26 cellular contexts compared by ENCODE assay signal in the genomic region with DNA sequence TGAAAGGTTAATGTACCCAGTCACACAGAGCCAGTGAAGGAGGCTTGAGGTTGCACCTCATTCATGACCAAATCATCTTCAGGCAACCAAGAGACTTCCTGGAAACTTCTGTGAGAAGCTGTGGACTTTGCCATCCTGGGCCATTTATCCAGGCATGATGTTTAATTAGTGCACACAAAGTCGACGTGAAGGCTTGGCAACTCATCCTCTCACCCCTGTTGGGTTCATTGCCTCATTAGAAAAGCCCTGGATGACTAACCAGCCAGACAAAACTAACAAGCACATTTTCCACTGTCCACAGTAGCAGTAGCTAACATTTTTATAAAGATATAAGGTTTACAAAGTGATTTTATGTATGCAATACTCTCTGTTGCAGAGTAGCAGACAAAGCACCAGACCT.
DNase-seq lines count a peak whose midpoint lies in the region; ATAC-seq, FAIRE-seq and TF ChIP-seq lines count a peak whose summit lies in the region.
"Had no signal": no experiment of that assay in that cellular context is flagged by ENCODE, and none has a peak within 500 bp of the region (broad histone marks: within the 10 kb centered on the region; RNA-seq: fewer than 3 reads in every experiment).

No MANE protein-coding gene starts in this region.

- H3K9ac ChIP-seq in astrocyte (ENCODE audit: low read length): no peak overlapping the region

- TF ChIP-seq CTCF in astrocyte (IDR thresholded peaks at IDR 0.05; ENCODE audit: insufficient read depth, low read depth, low read length) (no peak), foreskin keratinocyte (conservative IDR thresholded peaks at IDR 0.05) (no peak), Calu3 (IDR thresholded peaks at IDR 0.05; ENCODE audit: unreplicated experiment) (no peak)

- H3K9me3 ChIP-seq in astrocyte (ENCODE audit: insufficient read depth, low read depth, low read length): no peaks in the 10 kb centered on the region
- H3K9me3 ChIP-seq: HAP-1, neutrophil, tibial nerve had no signal

- BruUV-seq in Calu3 (replicated peaks; lab: Mats Ljungman, UMichigan): no TSS peak

- peaks cover 6% of the 10 kb centered on the region for H3K9me3 Mint-ChIP-seq in astrocyte (ENCODE audit: unreplicated experiment)
- peaks cover 7% of the 10 kb centered on the region for H3K9me3 Mint-ChIP-seq in Calu3 (ENCODE audit: low read depth, unreplicated experiment)
- peaks cover 6% of the 10 kb centered on the region for H3K9me3 Mint-ChIP-seq in activated CD4-positive, alpha-beta memory T cell treated with anti-CD3 and anti-CD28 coated beads for 36 hours

- H3K4me3 ChIP-seq in astrocyte (ENCODE audit: insufficient read depth, low read depth, low read length): no peak overlapping the region
- H3K4me3 ChIP-seq: HAP-1, tibial nerve had no signal

- no peaks in the 10 kb centered on the region for H4K20me1 ChIP-seq in astrocyte (ENCODE audit: insufficient read depth, low read length)

- no peaks in the 10 kb centered on the region for H3K36me3 ChIP-seq in astrocyte (ENCODE audit: insufficient read depth, low read length)
- H3K36me3 ChIP-seq: HAP-1, neutrophil, tibial nerve had no signal

- H2AFZ ChIP-seq in astrocyte (ENCODE audit: low read depth, low read length): no peak overlapping the region

- ATAC-seq in foreskin keratinocyte (no peak), GM21390 (IDR thresholded peaks at IDR 0.05; ENCODE audit: unreplicated experiment) (no peak)
- ATAC-seq: activated naive CD4-positive, alpha-beta T cell treated with anti-CD3 and anti-CD28 coated beads, Interleukin-2, amount 50 U/mL, for 72 hours; activated T-helper 17 cell treated with anti-CD3 and anti-CD28 coated beads, Interleukin-2, amount 50 U/mL, for 72 hours; left ventricle myocardium superior; stimulated activated naive CD8-positive, alpha-beta T cell treated with anti-CD3 and anti-CD28 coated beads, Interleukin-15, amount 100 ng/mL, for 72 hours had no signal

- peaks cover 33% of the 10 kb centered on the region for H3K4me1 Mint-ChIP-seq in astrocyte (ENCODE audit: low read depth, unreplicated experiment)
- peaks cover 16% of the 10 kb centered on the region for H3K4me1 Mint-ChIP-seq in Calu3 (ENCODE audit: low read depth, unreplicated experiment)
- no peaks in the 10 kb centered on the region for H3K4me1 Mint-ChIP-seq in activated CD4-positive, alpha-beta memory T cell treated with anti-CD3 and anti-CD28 coated beads for 36 hours (ENCODE audit: low read depth)
- H3K4me1 Mint-ChIP-seq: activated T-helper 17 cell treated with anti-CD3 and anti-CD28 coated beads, Interleukin-2, amount 50 U/mL, for 72 hours; stimulated activated naive CD8-positive, alpha-beta T cell treated with anti-CD3 and anti-CD28 coated beads, Interleukin-15, amount 100 ng/mL, for 72 hours had no signal

- H3K27ac Mint-ChIP-seq in astrocyte (ENCODE audit: unreplicated experiment) (no peak overlapping the region), Calu3 (ENCODE audit: unreplicated experiment) (no peak overlapping the region)
- no peak overlapping the region for H3K27ac Mint-ChIP-seq in activated CD4-positive, alpha-beta memory T cell treated with anti-CD3 and anti-CD28 coated beads for 36 hours
- H3K27ac Mint-ChIP-seq: activated naive CD4-positive, alpha-beta T cell treated with anti-CD3 and anti-CD28 coated beads, Interleukin-2, amount 50 U/mL, for 72 hours; activated T-helper 17 cell treated with anti-CD3 and anti-CD28 coated beads, Interleukin-2, amount 50 U/mL, for 72 hours; stimulated activated naive CD8-positive, alpha-beta T cell treated with anti-CD3 and anti-CD28 coated beads, Interleukin-15, amount 100 ng/mL, for 72 hours; T-helper 2 cell treated with Interferon-gamma antibody and Interleukin-4, amounts not matched to agents 5 μg/mL and 100 μg/mL, for 36 hours had no signal

- POLR2A ChIA-PET in activated CD4-positive, alpha-beta memory T cell treated with anti-CD3 and anti-CD28 coated beads for 36 hours (lab: Charles Lee): no interaction called here

- DNase-seq in Caki2 (ENCODE audit: low read depth) (peak; percentile 18), astrocyte (ENCODE audit: low read depth) (peak; percentile 45), iris pigment epithelial cell (ENCODE audit: low read depth) (peak; percentile 58), renal cortical epithelial cell (ENCODE audit: low read depth) (peak; percentile 95), foreskin keratinocyte (no peak), Calu3 (no peak)
- no peak for DNase-seq in activated CD4-positive, alpha-beta memory T cell treated with anti-CD3 and anti-CD28 coated beads for 36 hours
- DNase-seq: ACHN; activated CD8-positive, alpha-beta memory T cell treated with anti-CD3 and anti-CD28 coated beads, Interleukin-2, amount 50 U/mL, for 4 hours; glutamatergic neuron; left ventricle myocardium superior; NCI-H146; NCI-H2171 treated with DMSO at 0.1 percent for 48 hours; NCI-H526; stimulated activated CD4-positive, alpha-beta T cell treated with anti-CD3 and anti-CD28 coated beads, Interleukin-12 subunit alpha, Interleukin-12 subunit beta, amount 100 ng/mL, for 4 hours; stimulated activated naive CD8-positive, alpha-beta T cell treated with anti-CD3 and anti-CD28 coated beads, Interleukin-15, amount 100 ng/mL, for 72 hours had no signal

- H3K4me3 Mint-ChIP-seq in astrocyte (ENCODE audit: unreplicated experiment) (no peak overlapping the region), Calu3 (ENCODE audit: low read depth, unreplicated experiment) (no peak overlapping the region)
- no peak overlapping the region for H3K4me3 Mint-ChIP-seq in activated CD4-positive, alpha-beta memory T cell treated with anti-CD3 and anti-CD28 coated beads for 36 hours
- H3K4me3 Mint-ChIP-seq: activated T-helper 17 cell treated with anti-CD3 and anti-CD28 coated beads, Interleukin-2, amount 50 U/mL, for 72 hours; stimulated activated naive CD8-positive, alpha-beta T cell treated with anti-CD3 and anti-CD28 coated beads, Interleukin-15, amount 100 ng/mL, for 72 hours; T-helper 2 cell treated with Interferon-gamma antibody and Interleukin-4, amounts not matched to agents 5 μg/mL and 100 μg/mL, for 36 hours had no signal

- CTCF ChIA-PET in Calu3 (lab: Charles Lee): no interaction called here
- CTCF ChIA-PET in activated CD4-positive, alpha-beta memory T cell treated with anti-CD3 and anti-CD28 coated beads for 36 hours (lab: Charles Lee): no interaction called here

- no peaks in the 10 kb centered on the region for H3K79me2 ChIP-seq in astrocyte (ENCODE audit: insufficient read depth, low read length)

- intact Hi-C loops in Calu3 (cut with micrococcal nuclease; ENCODE audit: unreplicated experiment): loop anchor here (10.0 kb wide), 1 partner anchor 82 kb away; no protein-coding TSS in a partner anchor
- intact Hi-C loops in activated CD4-positive, alpha-beta memory T cell treated with anti-CD3 and anti-CD28 coated beads for 36 hours (cut with micrococcal nuclease): no loop called here

- FAIRE-seq in astrocyte (lab: Jason Lieb, UNC): no peak
- FAIRE-seq: colon, G401.6 had no signal

- H3K27ac ChIP-seq in astrocyte (ENCODE audit: low read depth, low read length): no peak overlapping the region
- H3K27ac ChIP-seq in foreskin keratinocyte: no peak overlapping the region
- H3K27ac ChIP-seq: C4-2B, neutrophil had no signal

- H3K4me1 ChIP-seq in astrocyte (ENCODE audit: insufficient read depth, low read length): peaks cover 12% of the 10 kb centered on the region
- peaks cover 9% of the 10 kb centered on the region for H3K4me1 ChIP-seq in foreskin keratinocyte

- in situ Hi-C loops in Caki2 (cut with HindIII; ENCODE audit: low pct_unique_long_range_greater_than_20kb, low sequenced_read_pairs): no loop called here

- H3K36me3 Mint-ChIP-seq in astrocyte (ENCODE audit: low read depth, unreplicated experiment) (no peaks in the 10 kb centered on the region), Calu3 (ENCODE audit: insufficient read depth, unreplicated experiment) (no peaks in the 10 kb centered on the region)
- H3K36me3 Mint-ChIP-seq in activated CD4-positive, alpha-beta memory T cell treated with anti-CD3 and anti-CD28 coated beads for 36 hours: no peaks in the 10 kb centered on the region

- no peak overlapping the region for H3K4me2 ChIP-seq in astrocyte (ENCODE audit: low read length)

- H3K27me3 Mint-ChIP-seq in astrocyte (ENCODE audit: low read depth, unreplicated experiment): no peaks in the 10 kb centered on the region
- peaks cover 30% of the 10 kb centered on the region for H3K27me3 Mint-ChIP-seq in Calu3 (ENCODE audit: unreplicated experiment)
- no peaks in the 10 kb centered on the region for H3K27me3 Mint-ChIP-seq in activated CD4-positive, alpha-beta memory T cell treated with anti-CD3 and anti-CD28 coated beads for 36 hours
- H3K27me3 Mint-ChIP-seq: activated T-helper 17 cell treated with anti-CD3 and anti-CD28 coated beads, Interleukin-2, amount 50 U/mL, for 72 hours; stimulated activated naive CD8-positive, alpha-beta T cell treated with anti-CD3 and anti-CD28 coated beads, Interleukin-15, amount 100 ng/mL, for 72 hours had no signal

- H3K27me3 ChIP-seq in astrocyte (ENCODE audit: insufficient read depth, low read length) (no peaks in the 10 kb centered on the region), foreskin keratinocyte (peaks cover 8% of the 10 kb centered on the region)
- H3K27me3 ChIP-seq: neutrophil, tibial nerve had no signal

Comparison
In these comparisons a context has a peak if more than half of its experiments do, and no peak if none do; other contexts are left out.
1. DNase-seq: peak in Caki2 (single experiment), astrocyte (single experiment), iris pigment epithelial cell (single experiment) and renal cortical epithelial cell (single experiment); none in foreskin keratinocyte (0 of 2), Calu3 (single experiment) and activated CD4-positive, alpha-beta memory T cell treated with anti-CD3 and anti-CD28 coated beads for 36 hours (single experiment).